8 cellular contexts compared by ENCODE assay signal in genomic region chr19:14528419-14529253, GRCh38. TPM values are rescaled to one million over a fixed set of nuclear protein-coding genes. Genes with fewer than 3 reads are reported as not detected.
DNase-seq lines count a peak whose midpoint lies in the region; ATAC-seq, FAIRE-seq and TF ChIP-seq lines count a peak whose summit lies in the region.

No MANE protein-coding gene starts in this region.

- peak; percentile 65 for DNase-seq in CD1c-positive myeloid dendritic cell (ENCODE audit: extremely low spot score)
- no peak for DNase-seq in NT2/D1 (ENCODE audit: low read depth, low spot score)
- no peak for DNase-seq in neural crest cell (ENCODE audit: low read depth, low spot score)
- DNase-seq in DMS153 (lab: John Stamatoyannopoulos, UW), result no peak
- DNase-seq in NCI-H2196 treated with DMSO at 0.1 percent for 48 hours (lab: John Stamatoyannopoulos, UW; ENCODE audit: unreplicated experiment), result no peak
- no peak for DNase-seq in GM12891 (ENCODE audit: insufficient read length, low spot score)

- H3K27me3 ChIP-seq in NT2/D1 (ENCODE audit: insufficient read depth, insufficient read length), result no peaks in the 10 kb centered on the region
- H3K27me3 ChIP-seq in ectodermal cell (ENCODE audit: control insufficient read depth, insufficient read depth, low read length, poor library complexity, severe bottlenecking), result no peaks in the 10 kb centered on the region

- H3K4me1 ChIP-seq in NT2/D1 (ENCODE audit: insufficient read depth, insufficient read length) (peaks cover 5% of the 10 kb centered on the region), ectodermal cell (ENCODE audit: control insufficient read depth, insufficient read depth, low read length) (no peaks in the 10 kb centered on the region)

- H3K4me3 ChIP-seq in NT2/D1 (ENCODE audit: insufficient read length, low read depth) (peak overlapping the region; percentile 23), ectodermal cell (ENCODE audit: insufficient read depth, low read depth, low read length) (peak overlapping the region; percentile 36)

- H3K27me3 Mint-ChIP-seq in neural crest cell (ENCODE audit: low read depth), result no peaks in the 10 kb centered on the region

- no peaks in the 10 kb centered on the region for H3K9me3 ChIP-seq in NT2/D1 (ENCODE audit: insufficient read depth, low read length)
- no peaks in the 10 kb centered on the region for H3K9me3 ChIP-seq in ectodermal cell (ENCODE audit: control insufficient read depth, low read length)

- H3K36me3 Mint-ChIP-seq in neural crest cell (ENCODE audit: low read depth), result no peaks in the 10 kb centered on the region

- H3K36me3 ChIP-seq in NT2/D1 (ENCODE audit: insufficient read depth, insufficient read length, low read length) (no peaks in the 10 kb centered on the region), ectodermal cell (ENCODE audit: control insufficient read depth, insufficient read depth, low read length) (no peaks in the 10 kb centered on the region)

- H3K27ac ChIP-seq in ectodermal cell (ENCODE audit: insufficient read depth, low read depth, low read length, poor library complexity, severe bottlenecking), result no peak overlapping the region

- no peaks in the 10 kb centered on the region for H3K9me3 Mint-ChIP-seq in neural crest cell

- TF ChIP-seq CTCF in neural crest cell (conservative IDR thresholded peaks at IDR 0.05), result no peak

- ATAC-seq in GM19395 (IDR thresholded peaks at IDR 0.05; ENCODE audit: unreplicated experiment), result no peak

- peak overlapping the region; percentile 62 for H3K9ac ChIP-seq in NT2/D1 (ENCODE audit: insufficient read length, low read depth)

- H3K4me3 Mint-ChIP-seq in neural crest cell, result peak overlapping the region; percentile 98

- no peak for TF ChIP-seq POLR2A in GM12891 (IDR thresholded peaks at IDR 0.05; ENCODE audit: low read depth, low read length)

- no peak for FAIRE-seq in GM12891 (lab: Jason Lieb, UNC)

- WGBS in ectodermal cell, 2 experiments, result 54 to 56% methylated on average over 39 of the region's 39 CpGs

- peak overlapping the region; percentile 94 for H3K27ac Mint-ChIP-seq in neural crest cell (ENCODE audit: unreplicated experiment)

- H3K4me1 Mint-ChIP-seq in neural crest cell, result peaks cover 23% of the 10 kb centered on the region

TF ChIP-seq in GM12891, 5 proteins besides CTCF, POLR2A, EP300 and RAD21:
- TF ChIP-seq POLR2AphosphoS5 (IDR thresholded peaks at IDR 0.05; ENCODE audit: low read depth, low read length), result no peak
- no peak for TF ChIP-seq TAF1 (IDR thresholded peaks at IDR 0.05; ENCODE audit: low read depth, low read length)
- TF ChIP-seq SPI1 (IDR thresholded peaks at IDR 0.05; ENCODE audit: low read depth, low read length), result no peak
- no peak for TF ChIP-seq PAX5 (IDR thresholded peaks at IDR 0.05; ENCODE audit: insufficient read depth, low read length, severe bottlenecking)
- TF ChIP-seq POU2F2 (IDR thresholded peaks at IDR 0.05; ENCODE audit: low read depth, low read length), result no peak

RNA-seq across cellular contexts. Expression of gene TECR, which starts 0.8 kb away (rescaled TPM):
- polyA plus RNA-seq in ectodermal cell (2013, experiment 1 of 4), result 228 TPM
- 241 TPM for polyA plus RNA-seq in ectodermal cell (2013, experiment 2 of 4)
- polyA plus RNA-seq in ectodermal cell (2013, experiment 3 of 4), result 108 TPM
- 122 TPM for polyA plus RNA-seq in ectodermal cell (2013, experiment 4 of 4)
- total RNA-seq in neural crest cell, result 177 and 185 TPM in 2 replicates
- polyA plus RNA-seq in GM12891 (2012; ENCODE audit: low read depth, missing spikeins), result 50.2 TPM

RNA-seq across cellular contexts. Expression of gene DNAJB1, which starts 10.4 kb away (rescaled TPM):
- 74.3 TPM for polyA plus RNA-seq in ectodermal cell (2013, experiment 1 of 4)
- 55.4 TPM for polyA plus RNA-seq in ectodermal cell (2013, experiment 2 of 4)
- 48.0 TPM for polyA plus RNA-seq in ectodermal cell (2013, experiment 3 of 4)
- polyA plus RNA-seq in ectodermal cell (2013, experiment 4 of 4), result 55.5 TPM
- total RNA-seq in neural crest cell, result 89.4 and 94.2 TPM in 2 replicates
- polyA plus RNA-seq in GM12891 (2012; ENCODE audit: low read depth, missing spikeins), result 26.5 TPM

RNA-seq across cellular contexts. Expression of gene GIPC1, which starts 32.7 kb away (rescaled TPM):
- polyA plus RNA-seq in ectodermal cell (2013, experiment 1 of 4), result 62.0 TPM
- 67.5 TPM for polyA plus RNA-seq in ectodermal cell (2013, experiment 2 of 4)
- 54.2 TPM for polyA plus RNA-seq in ectodermal cell (2013, experiment 3 of 4)
- 60.7 TPM for polyA plus RNA-seq in ectodermal cell (2013, experiment 4 of 4)
- 72.5 and 73.0 TPM in 2 replicates for total RNA-seq in neural crest cell
- 10.4 TPM for polyA plus RNA-seq in GM12891 (2012; ENCODE audit: low read depth, missing spikeins)

RNA-seq across cellular contexts. Expression of gene NDUFB7, which starts 43.2 kb away (rescaled TPM):
- 122 TPM for polyA plus RNA-seq in ectodermal cell (2013, experiment 1 of 4)
- polyA plus RNA-seq in ectodermal cell (2013, experiment 2 of 4), result 123 TPM
- 113 TPM for polyA plus RNA-seq in ectodermal cell (2013, experiment 3 of 4)
- polyA plus RNA-seq in ectodermal cell (2013, experiment 4 of 4), result 124 TPM
- total RNA-seq in neural crest cell, result 123 and 128 TPM in 2 replicates
- polyA plus RNA-seq in GM12891 (2012; ENCODE audit: low read depth, missing spikeins), result 194 TPM

RNA-seq across cellular contexts. Expression of gene PTGER1, which starts 53.5 kb away (rescaled TPM):
- not detected for polyA plus RNA-seq in ectodermal cell (2013, experiment 1 of 4)
- polyA plus RNA-seq in ectodermal cell (2013, experiment 2 of 4), result 0.36 TPM
- 0.32 TPM for polyA plus RNA-seq in ectodermal cell (2013, experiment 3 of 4)
- polyA plus RNA-seq in ectodermal cell (2013, experiment 4 of 4), result 0.81 TPM
- 0.27 and 0.40 TPM in 2 replicates for total RNA-seq in neural crest cell
- polyA plus RNA-seq in GM12891 (2012; ENCODE audit: low read depth, missing spikeins), result not detected
